Comparison of ENCODE assay signal across 13 cellular contexts in the genomic region with DNA sequence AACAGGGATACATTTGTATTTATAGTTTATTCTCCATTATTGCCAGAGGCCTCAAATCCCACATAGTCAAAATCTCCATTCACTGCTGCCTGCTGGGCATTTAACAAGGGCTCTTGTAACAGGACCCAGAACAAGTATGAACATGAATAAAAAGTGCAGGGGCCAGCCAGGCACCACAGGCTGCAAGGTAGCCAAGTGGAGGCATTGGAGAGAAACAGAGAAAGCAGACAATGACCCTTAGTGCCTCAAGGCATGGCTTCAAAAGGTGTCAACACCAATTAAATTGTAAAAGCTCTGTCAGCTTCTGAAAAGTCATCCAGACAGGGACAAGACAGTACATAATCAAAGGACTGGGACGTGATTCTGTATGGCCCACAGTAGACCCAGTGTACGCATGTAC.
"Had no signal": no experiment of that assay in that cellular context is flagged by ENCODE, and none has a peak within 500 bp of the region (broad histone marks: within the 10 kb centered on the region; RNA-seq: fewer than 3 reads in every experiment).

No MANE protein-coding gene starts in this region.

- H3K27me3 Mint-ChIP-seq: central memory CD8-positive, alpha-beta T cell; effector memory CD8-positive, alpha-beta T cell had no signal

- H3K9me3 Mint-ChIP-seq: activated naive CD4-positive, alpha-beta T cell treated with anti-CD3 and anti-CD28 coated beads, Interleukin-2, amount 10 ng/mL, durations not matched to agents 7 days and 5 days; activated T-helper 2 cell treated with anti-CD3 and anti-CD28 coated beads, Interferon-gamma antibody, Interleukin-2, Interleukin-4, amounts not matched to agents 10 μg/mL and 5 μg/mL and 100 μg/mL, durations not matched to agents 14 hours and 24 hours and 36 hours; central memory CD8-positive, alpha-beta T cell; effector memory CD8-positive, alpha-beta T cell; naive thymus-derived CD4-positive, alpha-beta T cell had no signal

- H3K36me3 Mint-ChIP-seq: activated naive CD4-positive, alpha-beta T cell treated with anti-CD3 and anti-CD28 coated beads, Interleukin-2, amount 10 ng/mL, durations not matched to agents 7 days and 5 days; naive thymus-derived CD4-positive, alpha-beta T cell had no signal

- H3K4me3 Mint-ChIP-seq: activated naive CD4-positive, alpha-beta T cell treated with anti-CD3 and anti-CD28 coated beads, Interleukin-2, amount 10 ng/mL, durations not matched to agents 7 days and 5 days; central memory CD8-positive, alpha-beta T cell; effector memory CD8-positive, alpha-beta T cell; naive thymus-derived CD4-positive, alpha-beta T cell had no signal

- H3K4me1 Mint-ChIP-seq: activated naive CD4-positive, alpha-beta T cell treated with anti-CD3 and anti-CD28 coated beads, Interleukin-2, amount 10 ng/mL, durations not matched to agents 7 days and 5 days; central memory CD8-positive, alpha-beta T cell; naive thymus-derived CD4-positive, alpha-beta T cell had no signal

- H3K27ac ChIP-seq: adrenal gland, hepatocyte, lower lobe of right lung had no signal

- H3K27ac Mint-ChIP-seq: activated naive CD4-positive, alpha-beta T cell treated with anti-CD3 and anti-CD28 coated beads, Interleukin-2, amount 10 ng/mL, durations not matched to agents 7 days and 5 days; activated T-helper 2 cell treated with anti-CD3 and anti-CD28 coated beads, Interferon-gamma antibody, Interleukin-2, Interleukin-4, amounts not matched to agents 10 μg/mL and 5 μg/mL and 100 μg/mL, durations not matched to agents 14 hours and 24 hours and 36 hours; effector memory CD8-positive, alpha-beta T cell; naive thymus-derived CD4-positive, alpha-beta T cell had no signal

- H3K4me1 ChIP-seq: adrenal gland, lower lobe of right lung had no signal

- ATAC-seq: effector memory CD8-positive, alpha-beta T cell; left cardiac atrium; lower lobe of right lung; naive thymus-derived CD4-positive, alpha-beta T cell; right cardiac atrium had no signal

- DNase-seq: activated CD4-positive, alpha-beta T cell treated with anti-CD3 and anti-CD28 coated beads, Interleukin-2, amount 50 U/mL, for 1 hour; activated naive CD4-positive, alpha-beta T cell treated with anti-CD3 and anti-CD28 coated beads, Interleukin-2, amount 10 ng/mL, durations not matched to agents 7 days and 5 days; adrenal gland; effector memory CD8-positive, alpha-beta T cell; erythroblast; left cardiac atrium; lower lobe of right lung; naive thymus-derived CD4-positive, alpha-beta T cell; right cardiac atrium; small intestine had no signal

- H3K27me3 ChIP-seq: adrenal gland, hepatocyte had no signal

- H3K36me3 ChIP-seq: adrenal gland, lower lobe of right lung had no signal

- H3K4me3 ChIP-seq: adrenal gland, hepatocyte, lower lobe of right lung had no signal

- H3K9me3 ChIP-seq: adrenal gland, lower lobe of right lung had no signal
